ENCODE assay signal across 20 cellular contexts in the genomic region with DNA sequence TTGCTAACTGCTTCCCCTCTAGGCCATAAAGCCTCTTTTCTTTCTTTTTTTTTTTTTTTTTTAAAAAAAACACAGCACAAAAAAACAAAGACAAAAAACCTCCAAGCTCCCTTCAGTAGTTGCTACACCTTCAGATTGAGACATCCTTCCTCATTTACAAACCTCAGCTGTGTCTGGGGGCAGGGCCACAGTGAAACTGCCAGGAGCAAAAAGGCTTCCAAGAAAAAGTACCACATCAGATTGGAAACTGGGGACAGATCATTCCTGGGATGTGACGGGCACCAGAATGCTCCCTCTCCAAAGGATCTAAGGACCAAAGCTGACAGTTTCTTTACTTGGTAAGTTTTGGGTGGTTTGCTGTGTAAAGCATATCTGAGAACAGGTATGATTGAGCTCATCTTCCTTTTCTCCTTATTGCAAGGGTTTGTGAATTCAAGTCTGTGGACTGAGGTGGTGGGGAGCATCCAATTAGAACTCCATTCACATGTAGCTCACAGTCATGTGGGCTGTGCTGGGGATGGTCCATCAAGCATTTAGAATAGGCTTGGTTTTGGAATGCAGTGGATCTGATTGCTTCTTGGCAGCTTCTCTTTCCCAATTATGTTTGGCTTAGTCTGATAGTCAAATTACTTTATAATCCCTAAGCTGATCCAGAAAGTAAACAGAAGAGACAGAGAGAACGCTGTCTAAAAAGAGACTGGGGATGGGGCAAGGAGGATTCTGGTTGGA. TPM values are rescaled to one million over a fixed set of nuclear protein-coding genes. Genes with fewer than 3 reads are reported as not detected.
DNase-seq lines count a peak whose midpoint lies in the region; ATAC-seq, FAIRE-seq and TF ChIP-seq lines count a peak whose summit lies in the region.
"Had no signal": no experiment of that assay in that cellular context is flagged by ENCODE, and none has a peak within 500 bp of the region (broad histone marks: within the 10 kb centered on the region; RNA-seq: fewer than 3 reads in every experiment).

No MANE protein-coding gene starts in this region.

- no peak for DNase-seq in SK-N-SH
- DNase-seq in breast epithelium (ENCODE audit: low spot score in 2 of 2): peak in 1 of 2 donors; percentile 61
- peak; percentile 68 for DNase-seq in medulla oblongata (ENCODE audit: extremely low spot score)
- DNase-seq in natural killer cell treated with Interleukin-12 subunit alpha and Interleukin-12 subunit beta and Interleukin-15 and Interleukin-18, amount 100 ng/mL, for 72 hours (ENCODE audit: low spot score): no peak
- DNase-seq in small intestine: no peak
- DNase-seq in NCI-H510A treated with DMSO at 0.1 percent for 48 hours (lab: John Stamatoyannopoulos, UW): no peak
- DNase-seq: Caco-2; effector CD4-positive, alpha-beta T cell; left cardiac atrium; naive B cell; NCI-H2227 treated with DMSO at 0.1 percent for 48 hours; Peyer's patch; right cardiac atrium; T-helper 17 cell had no signal

- H3K4me1 Mint-ChIP-seq in natural killer cell treated with Interleukin-12 subunit alpha and Interleukin-12 subunit beta and Interleukin-15 and Interleukin-18, amount 100 ng/mL, for 72 hours (ENCODE audit: low read depth in 2 of 2): no peaks in the 10 kb centered on the region
- H3K4me1 Mint-ChIP-seq: naive B cell, T-helper 17 cell had no signal

- ATAC-seq in SK-N-SH treated with all-trans-retinoic acid at 6 μM for 48 hours: no peak
- ATAC-seq in natural killer cell treated with Interleukin-12 subunit alpha and Interleukin-12 subunit beta and Interleukin-15 and Interleukin-18, amount 100 ng/mL, for 72 hours: no peak
- no peak for ATAC-seq in HG03432 (IDR thresholded peaks at IDR 0.05; ENCODE audit: unreplicated experiment)
- ATAC-seq: T-helper 17 cell had no signal

- no peak for FAIRE-seq in small intestine (lab: Jason Lieb, UNC)
- FAIRE-seq: A204.1 had no signal

- CTCF ChIA-PET in SK-N-SH (lab: Yijun Ruan, JAX): no interaction called here

- H3K4me2 ChIP-seq in SK-N-SH: no peak overlapping the region

- intact Hi-C loops in breast epithelium (cut with DNase I; ENCODE audit: low total_unique reads): no loop called here

- 82% methylated on average over 2 of the region's 2 CpGs for WGBS in SK-N-SH (ENCODE audit: low lambda C conversion rate)
- 38 to 60% (median 43%) methylated on average over 2 of the region's 2 CpGs for WGBS in small intestine, 3 donors

- H3K27me3 ChIP-seq in SK-N-SH (ENCODE audit: insufficient read depth) (no peaks in the 10 kb centered on the region), breast epithelium (no peaks in the 10 kb centered on the region), small intestine (ENCODE audit: control insufficient read depth in 2 of 2, insufficient read depth in 2 of 2, low read length in 2 of 2) (no peaks in the 10 kb centered on the region)
- H3K27me3 ChIP-seq: MG63, Peyer's patch had no signal

- H3K27me3 Mint-ChIP-seq in natural killer cell treated with Interleukin-12 subunit alpha and Interleukin-12 subunit beta and Interleukin-15 and Interleukin-18, amount 100 ng/mL, for 72 hours: no peaks in the 10 kb centered on the region
- H3K27me3 Mint-ChIP-seq: naive B cell, T-helper 17 cell had no signal

- no peak overlapping the region for H3K4me3 Mint-ChIP-seq in natural killer cell treated with Interleukin-12 subunit alpha and Interleukin-12 subunit beta and Interleukin-15 and Interleukin-18, amount 100 ng/mL, for 72 hours
- H3K4me3 Mint-ChIP-seq: activated T-helper 1 cell treated with anti-CD3 and anti-CD28 coated beads, Interleukin-12 subunit alpha, Interleukin-12 subunit beta, Interleukin-2, Interleukin-4 antibody, amounts not matched to agents 30 ng/mL and 10 ng/mL and 1 ng/mL, durations not matched to agents 14 hours and 24 hours and 36 hours; HFFc6; naive B cell; T-helper 17 cell had no signal

- no peak for TF ChIP-seq POLR2A in breast epithelium (IDR thresholded peaks at IDR 0.05)

- H3K9me2 ChIP-seq in SK-N-SH: no peaks in the 10 kb centered on the region

- no peak for TF ChIP-seq EP300 in SK-N-SH (IDR thresholded peaks at IDR 0.05; ENCODE audit: borderline replicate concordance in 1 of 2, low read depth in 1 of 2, low read length in 1 of 2)

- H2AFZ ChIP-seq in SK-N-SH (ENCODE audit: low read depth): 0 out of 2 replicates have a peak overlapping the region, but pooled peaks have one; percentile 22

- H3K4me3 ChIP-seq in SK-N-SH (ENCODE audit: low read depth in 2 of 2, low read length in 1 of 2) (no peak overlapping the region), breast epithelium (peak overlapping the region in 2 of 3 donors; percentile 26 to 55), small intestine (ENCODE audit: low read depth in 1 of 2, low read length in 2 of 2) (no peak overlapping the region)
- H3K4me3 ChIP-seq: MG63, Peyer's patch had no signal

- TF ChIP-seq CTCF in SK-N-SH (IDR thresholded peaks at IDR 0.05) (no peak), breast epithelium (IDR thresholded peaks at IDR 0.05) (no peak)

- no peak overlapping the region for H3K27ac Mint-ChIP-seq in natural killer cell treated with Interleukin-12 subunit alpha and Interleukin-12 subunit beta and Interleukin-15 and Interleukin-18, amount 100 ng/mL, for 72 hours
- H3K27ac Mint-ChIP-seq: activated T-helper 1 cell treated with anti-CD3 and anti-CD28 coated beads, Interleukin-12 subunit alpha, Interleukin-12 subunit beta, Interleukin-2, Interleukin-4 antibody, amounts not matched to agents 30 ng/mL and 10 ng/mL and 1 ng/mL, durations not matched to agents 14 hours and 24 hours and 36 hours; HFFc6; naive B cell; T-helper 17 cell had no signal

- H3K9me3 ChIP-seq in SK-N-SH (no peaks in the 10 kb centered on the region), breast epithelium (peaks cover 0 to 8% of the 10 kb centered on the region in 2 donors), small intestine (ENCODE audit: control insufficient read depth, low read depth) (no peaks in the 10 kb centered on the region)
- H3K9me3 ChIP-seq: Caco-2, MG63, Peyer's patch had no signal

- H3K4me1 ChIP-seq in SK-N-SH (ENCODE audit: control insufficient read depth in 1 of 2, insufficient read depth in 2 of 2, low read depth in 1 of 2, low read length in 1 of 2): peaks cover 0 to 11% of the 10 kb centered on the region in 2 experiments; a peak in 1 of 4 replicates
- H3K4me1 ChIP-seq in breast epithelium: no peaks in the 10 kb centered on the region
- H3K4me1 ChIP-seq in small intestine (ENCODE audit: control insufficient read depth in 2 of 2, insufficient read depth in 1 of 2, low read depth in 1 of 2, low read length in 1 of 2): no peaks in the 10 kb centered on the region
- H3K4me1 ChIP-seq: Caco-2, Peyer's patch had no signal

- H3K27ac ChIP-seq in SK-N-SH (ENCODE audit: low read depth in 2 of 2, low read length in 1 of 2): no peak overlapping the region
- peak overlapping the region; percentile 84 to 91 for H3K27ac ChIP-seq in breast epithelium
- no peak overlapping the region for H3K27ac ChIP-seq in small intestine (ENCODE audit: low read depth in 1 of 2, low read length in 1 of 2)
- H3K27ac ChIP-seq: Peyer's patch had no signal

- H3K9me3 Mint-ChIP-seq in natural killer cell treated with Interleukin-12 subunit alpha and Interleukin-12 subunit beta and Interleukin-15 and Interleukin-18, amount 100 ng/mL, for 72 hours: peaks cover 22% of the 10 kb centered on the region

- no peak for TF ChIP-seq RAD21 in SK-N-SH (IDR thresholded peaks at IDR 0.05; ENCODE audit: low read length)

- H3K36me3 ChIP-seq in SK-N-SH (replicated peaks in 1 of 2; ENCODE audit: control insufficient read depth in 1 of 2, insufficient read depth in 2 of 2, low read length in 1 of 2): no peaks in the 10 kb centered on the region
- H3K36me3 ChIP-seq in breast epithelium: no peaks in the 10 kb centered on the region
- H3K36me3 ChIP-seq in small intestine (ENCODE audit: control insufficient read depth in 2 of 2, insufficient read depth in 2 of 2, low read length in 2 of 2): no peaks in the 10 kb centered on the region
- H3K36me3 ChIP-seq: MG63, Peyer's patch had no signal

- H4K20me1 ChIP-seq in SK-N-SH (ENCODE audit: insufficient read depth): no peaks in the 10 kb centered on the region

- POLR2A ChIA-PET in SK-N-SH (lab: Yijun Ruan, JAX): no interaction called here

- H3K79me2 ChIP-seq in SK-N-SH (ENCODE audit: insufficient read depth): no peaks in the 10 kb centered on the region

- no peaks in the 10 kb centered on the region for H3K36me3 Mint-ChIP-seq in natural killer cell treated with Interleukin-12 subunit alpha and Interleukin-12 subunit beta and Interleukin-15 and Interleukin-18, amount 100 ng/mL, for 72 hours
- H3K36me3 Mint-ChIP-seq: naive B cell had no signal

- H3F3A ChIP-seq in SK-N-SH (replicated peaks; ENCODE audit: insufficient read depth): no peaks in the 10 kb centered on the region

- no peak overlapping the region for H3K9ac ChIP-seq in SK-N-SH

TF ChIP-seq in SK-N-SH, 30 proteins besides CTCF, POLR2A, EP300 and RAD21 (continues in another document):
- no peak for TF ChIP-seq TEAD4 (IDR thresholded peaks at IDR 0.05; ENCODE audit: borderline replicate concordance, insufficient read depth)

TF ChIP-seq in SK-N-SH treated with all-trans-retinoic acid at 6 μM for 48 hours, 23 proteins besides CTCF, POLR2A, EP300 and RAD21 (continues in another document):
- no peak for TF ChIP-seq ZFP3 (CRISPR knock-in tag; IDR thresholded peaks at IDR 0.05)

RNA-seq across cellular contexts. Expression of a gene that starts 0.7 kb away (rescaled TPM):
- polyA plus RNA-seq in SK-N-SH (2012; rRNA removed) (0.02 TPM in 1 of 2 replicates, not detected in the other), small intestine (not detected)
- polyA plus RNA-seq in SK-N-SH (2012; cell fraction: cytosol; rRNA removed): 0.01 and 0.05 TPM in 2 replicates
- 0.07 TPM in 1 of 2 replicates, not detected in the other for polyA plus RNA-seq in SK-N-SH (2012; cell fraction: nucleus; rRNA removed)
- total RNA-seq in breast epithelium: 10 to 100 TPM in 2 of 3 donors, not detected in 1; 14.4 to 61.0 TPM
- not detected for total RNA-seq in natural killer cell treated with Interleukin-12 subunit alpha and Interleukin-12 subunit beta and Interleukin-15 and Interleukin-18, amount 100 ng/mL, for 72 hours
- total RNA-seq: activated T-helper 1 cell treated with anti-CD3 and anti-CD28 coated beads, Interleukin-12 subunit alpha, Interleukin-12 subunit beta, Interleukin-2, Interleukin-4 antibody, amounts not matched to agents 30 ng/mL and 10 ng/mL and 1 ng/mL, durations not matched to agents 14 hours and 24 hours and 36 hours; Caco-2; HFFc6; Peyer's patch; right cardiac atrium; T-helper 17 cell had no signal

RNA-seq across cellular contexts. Expression of a gene that starts 47.4 kb away (rescaled TPM):
- 0.55 and 0.66 TPM in 2 replicates for polyA plus RNA-seq in SK-N-SH (2012; rRNA removed)
- 0.45 and 0.47 TPM in 2 replicates for polyA plus RNA-seq in SK-N-SH (2012; cell fraction: cytosol; rRNA removed)
- 0.59 and 0.75 TPM in 2 replicates for polyA plus RNA-seq in SK-N-SH (2012; cell fraction: nucleus; rRNA removed)
- 10 to 100 TPM; 23.7 to 71.4 (median 41.6) TPM for total RNA-seq in breast epithelium
- total RNA-seq in natural killer cell treated with Interleukin-12 subunit alpha and Interleukin-12 subunit beta and Interleukin-15 and Interleukin-18, amount 100 ng/mL, for 72 hours: not detected
- polyA plus RNA-seq in small intestine: 1 to 10 TPM in 1 of 3 donors, not detected in 2; 6.1 TPM
- total RNA-seq: activated T-helper 1 cell treated with anti-CD3 and anti-CD28 coated beads, Interleukin-12 subunit alpha, Interleukin-12 subunit beta, Interleukin-2, Interleukin-4 antibody, amounts not matched to agents 30 ng/mL and 10 ng/mL and 1 ng/mL, durations not matched to agents 14 hours and 24 hours and 36 hours; T-helper 17 cell had no signal

Comparison
In these comparisons a context has a peak if more than half of its experiments do, and no peak if none do; other contexts are left out.
1. H3K27ac ChIP-seq: peak in breast epithelium (2 of 2); none in SK-N-SH (0 of 2) and small intestine (0 of 2).
2. H3K4me3 ChIP-seq: peak in breast epithelium (2 of 3); none in SK-N-SH (0 of 2) and small intestine (0 of 2).
3. RNA of a gene that starts 47.4 kb away (total RNA-seq): 23.7 to 71.4 TPM in breast epithelium; not detected in natural killer cell treated with Interleukin-12 subunit alpha and Interleukin-12 subunit beta and Interleukin-15 and Interleukin-18, amount 100 ng/mL, for 72 hours; every median in the first group is over 10 times any median in the second.